Comparison of ENCODE assay signal across 8 cellular contexts in the genomic region with DNA sequence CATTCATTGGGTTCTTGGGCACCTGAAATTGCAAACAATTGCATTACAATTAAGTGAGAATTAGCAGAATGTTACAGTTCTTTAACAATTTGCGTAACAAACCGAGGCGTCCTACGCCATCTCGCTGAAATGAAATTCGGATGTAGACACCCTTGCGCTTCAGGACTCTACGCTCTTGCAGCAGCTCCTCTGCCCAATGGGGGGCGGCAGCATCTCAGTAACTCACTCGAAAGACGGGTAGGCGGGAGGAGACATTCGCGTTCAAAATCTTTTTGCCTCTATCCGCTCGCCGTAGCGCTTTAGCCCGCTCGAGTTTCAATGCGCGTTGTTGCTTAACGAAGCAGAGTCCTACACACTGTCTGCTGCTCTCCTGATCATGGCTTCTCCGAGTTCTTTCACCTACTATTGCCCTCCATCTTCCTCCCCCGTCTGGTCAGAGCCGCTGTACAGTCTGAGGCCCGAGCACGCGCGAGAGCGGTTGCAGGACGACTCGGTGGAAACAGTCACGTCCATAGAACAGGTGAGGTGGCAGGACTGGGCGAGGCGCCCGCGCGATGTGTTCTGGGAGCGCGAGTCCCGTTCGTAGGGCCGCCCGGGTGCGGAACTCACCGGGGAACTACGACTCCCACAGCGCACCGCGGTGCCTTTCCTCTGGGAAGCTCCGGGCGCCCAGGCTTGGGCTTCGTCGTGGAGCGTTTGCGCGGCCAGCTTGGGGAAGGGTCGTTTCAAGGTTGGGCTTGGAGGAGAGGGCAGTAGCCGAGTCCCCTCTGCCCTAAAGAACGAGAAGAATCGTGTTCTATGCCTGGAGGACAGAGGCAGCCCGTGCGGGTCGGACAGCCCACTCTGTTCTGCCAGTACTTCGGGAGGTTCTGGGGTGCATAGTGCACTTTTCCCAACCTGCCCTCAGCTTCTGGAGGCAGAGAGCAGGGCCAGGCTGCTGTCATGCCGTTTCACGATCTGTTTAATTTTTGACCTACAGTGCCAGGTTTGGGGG. TPM values are rescaled to one million over a fixed set of nuclear protein-coding genes. Genes with fewer than 3 reads are reported as not detected.
DNase-seq lines count a peak whose midpoint lies in the region; TF ChIP-seq lines count a peak whose summit lies in the region.

A gene with protein sequence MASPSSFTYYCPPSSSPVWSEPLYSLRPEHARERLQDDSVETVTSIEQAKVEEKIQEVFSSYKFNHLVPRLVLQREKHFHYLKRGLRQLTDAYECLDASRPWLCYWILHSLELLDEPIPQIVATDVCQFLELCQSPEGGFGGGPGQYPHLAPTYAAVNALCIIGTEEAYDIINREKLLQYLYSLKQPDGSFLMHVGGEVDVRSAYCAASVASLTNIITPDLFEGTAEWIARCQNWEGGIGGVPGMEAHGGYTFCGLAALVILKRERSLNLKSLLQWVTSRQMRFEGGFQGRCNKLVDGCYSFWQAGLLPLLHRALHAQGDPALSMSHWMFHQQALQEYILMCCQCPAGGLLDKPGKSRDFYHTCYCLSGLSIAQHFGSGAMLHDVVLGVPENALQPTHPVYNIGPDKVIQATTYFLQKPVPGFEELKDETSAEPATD (plus strand): TSS at position 318 of the 994 bp plus-strand sequence. CDS start 59 bp downstream, at position 377.

- TF ChIP-seq EP300 in neural cell (conservative IDR thresholded peaks at IDR 0.05; ENCODE audit: poor library complexity, severe bottlenecking): peak; percentile 33
- no peak for TF ChIP-seq EP300 in stomach (IDR thresholded peaks at IDR 0.05)

- DNase-seq in GDM1 (lab: John Stamatoyannopoulos, UW) (peak; percentile 92), HAP-1 (ENCODE audit: low spot score in 2 of 2) (peak; percentile 95), MG63 (peak; percentile 94), SHP77 treated with DMSO at 0.1 percent for 48 hours (lab: John Stamatoyannopoulos, UW) (peak; percentile 96), activated gamma-delta T cell (lab: John Stamatoyannopoulos, UW) (peak; percentile 86), fibroblast of villous mesenchyme (ENCODE audit: low read depth) (peak; percentile 97), stomach (peak; percentile 97)

- peak within 1 kb of the TSS; percentile 95 for H3K4me2 ChIP-seq in neural cell (ENCODE audit: low read length)

- H3K27me3 ChIP-seq in HAP-1 (ENCODE audit: low read depth) (no peaks in the 10 kb centered on the region), MG63 (no peaks in the 10 kb centered on the region), neural cell (ENCODE audit: insufficient read depth, low read depth, low read length) (no peaks in the 10 kb centered on the region), stomach (no peaks in the 10 kb centered on the region)

- H3K4me3 ChIP-seq in HAP-1 (peak within 1 kb of the TSS; percentile 61), MG63 (peak within 1 kb of the TSS; percentile 88), fibroblast of villous mesenchyme (ENCODE audit: low read depth, low read length) (peak within 1 kb of the TSS; percentile 92), neural cell (ENCODE audit: low read length) (peak within 1 kb of the TSS; percentile 80), stomach (peak within 1 kb of the TSS; percentile 64 to 87 (median 80))

- H3K36me3 ChIP-seq in HAP-1 (replicated peaks) (no peaks in the 10 kb centered on the region), MG63 (no peaks in the 10 kb centered on the region), neural cell (ENCODE audit: insufficient read depth, low read length) (no peaks in the 10 kb centered on the region), stomach (no peaks in the 10 kb centered on the region)

- peak; percentile 65 for TF ChIP-seq CTCF in fibroblast of villous mesenchyme (IDR thresholded peaks at IDR 0.05; ENCODE audit: insufficient read depth, low read depth, low read length)
- peak; percentile 95 for TF ChIP-seq CTCF in neural cell (IDR thresholded peaks at IDR 0.05; ENCODE audit: poor library complexity, severe bottlenecking)
- peak in 5 of 7 experiments; percentile 45 to 78 (median 61) for TF ChIP-seq CTCF in stomach (IDR thresholded peaks at IDR 0.05)

- H2AFZ ChIP-seq in neural cell (ENCODE audit: low read depth, low read length): peak within 1 kb of the TSS; percentile 75

- H3K27ac ChIP-seq in neural cell (ENCODE audit: low read length): peak within 1 kb of the TSS; percentile 79
- H3K27ac ChIP-seq in stomach: peak within 1 kb of the TSS; percentile 84 to 93 (median 88)

- H3K9me3 ChIP-seq in HAP-1: no peaks in the 10 kb centered on the region
- no peaks in the 10 kb centered on the region for H3K9me3 ChIP-seq in MG63
- no peaks in the 10 kb centered on the region for H3K9me3 ChIP-seq in neural cell (ENCODE audit: low read length)
- no peaks in the 10 kb centered on the region for H3K9me3 ChIP-seq in stomach

- in situ Hi-C loops in HAP-1 (cut with MboI; ENCODE audit: low sequenced_read_pairs): no loop called here

- peak within 1 kb of the TSS; percentile 68 for H3K9ac ChIP-seq in neural cell (ENCODE audit: low read length)

- peaks cover 11% of the 10 kb centered on the region for H3K4me1 ChIP-seq in HAP-1
- peaks cover 6 to 46% (median 38%) of the 10 kb centered on the region in 4 donors for H3K4me1 ChIP-seq in stomach

- peaks cover 11% of the 10 kb centered on the region for H3K79me2 ChIP-seq in neural cell (replicated peaks; ENCODE audit: insufficient read depth, low read length)

- no peaks in the 10 kb centered on the region for H4K20me1 ChIP-seq in neural cell (ENCODE audit: insufficient read depth)

- 0% methylated on average over 38 to 68 of the region's 68 CpGs for WGBS in stomach, 5 donors

- H3K9me2 ChIP-seq in neural cell (ENCODE audit: insufficient read depth, low read length): no peaks in the 10 kb centered on the region

- intact Hi-C loops in stomach (cut with DNase I; ENCODE audit: low total_unique reads): loop anchor here (10.0 kb wide), 1 partner anchor 162 kb away; no protein-coding TSS in a partner anchor

- TF ChIP-seq POLR2A in stomach (IDR thresholded peaks at IDR 0.05): peak in 2 of 4 donors; percentile 30 to 35

- TF ChIP-seq RAD21 in neural cell (conservative IDR thresholded peaks at IDR 0.05): peak; percentile 76

- no peaks in the 10 kb centered on the region for H3F3A ChIP-seq in neural cell (ENCODE audit: insufficient read depth, low read length, poor library complexity, severe bottlenecking)

TF ChIP-seq in neural cell, 6 proteins besides CTCF, POLR2A, EP300 and RAD21:
- TF ChIP-seq POLR2AphosphoS5 (IDR thresholded peaks at IDR 0.05) (peak; percentile 68), EZH2 (IDR thresholded peaks at IDR 0.05; ENCODE audit: borderline replicate concordance, insufficient read depth, low read length, poor library complexity, severe bottlenecking) (no peak), TAF1 (IDR thresholded peaks at IDR 0.05; ENCODE audit: low read depth) (peak; percentile 55), REST (IDR thresholded peaks at IDR 0.05; ENCODE audit: borderline replicate concordance) (peak; percentile 83), MXI1 (conservative IDR thresholded peaks at IDR 0.05; ENCODE audit: poor library complexity, severe bottlenecking) (peak; percentile 98), SMC3 (conservative IDR thresholded peaks at IDR 0.05; ENCODE audit: poor library complexity) (peak; percentile 75)
TF ChIP-seq in neural cell: peak in this region for 5.

RNA-seq across cellular contexts. Expression of the gene that starts here (rescaled TPM):
- 0.72 and 5.1 TPM in 2 replicates for total RNA-seq in MG63 (2014; rRNA removed; shearing (Covaris generic); ENCODE audit: low replicate concordance)
- total RNA-seq in fibroblast of villous mesenchyme (11.6 and 12.1 TPM in 2 replicates), stomach (10 to 100 TPM in 2 of 5 donors, 1 to 10 TPM in 2, not detected in 1; 2.9 to 18.3 (median 8.1) TPM)
- polyA plus RNA-seq in neural cell (6.7 and 14.2 TPM in 2 replicates), stomach (10 to 100 TPM in 1 of 3 donors, 1 to 10 TPM in 2; 6.1 to 10.6 (median 6.3) TPM)
- polyA minus RNA-seq in neural cell: 14.7 and 15.3 TPM in 2 replicates

Comparison
In these comparisons a context has a peak if more than half of its experiments do, and no peak if none do; other contexts are left out.
1. Peak in every context shown above with its lines: DNase-seq, H3K4me3 ChIP-seq and H3K27ac ChIP-seq.